In the genomic region with DNA sequence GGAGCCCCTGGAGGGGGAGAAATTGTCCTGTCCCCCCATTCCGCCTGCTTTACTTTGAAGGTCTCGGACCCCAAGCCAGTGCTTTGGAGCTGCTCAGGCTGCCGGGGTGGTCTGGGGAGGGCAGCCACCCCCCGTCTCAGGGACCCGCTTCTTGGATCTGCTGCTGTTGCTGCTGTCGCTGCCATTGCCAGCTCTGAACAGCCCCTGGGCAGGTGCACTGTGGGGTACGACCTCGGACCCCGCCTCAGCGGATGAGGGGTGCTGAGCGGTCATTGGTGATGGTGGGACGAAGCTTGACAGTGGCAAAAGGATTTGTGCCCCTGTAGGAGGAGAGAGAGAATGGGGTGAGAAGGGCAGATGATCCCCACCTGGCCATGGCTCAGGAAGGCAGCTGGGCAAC, we compare ENCODE assay signal across 31 cellular contexts. TPM values are rescaled to one million over a fixed set of nuclear protein-coding genes. Genes with fewer than 3 reads are reported as not detected.
"Had no signal": no experiment of that assay in that cellular context is flagged by ENCODE, and none has a peak within 500 bp of the region (broad histone marks: within the 10 kb centered on the region; RNA-seq: fewer than 3 reads in every experiment).

No MANE protein-coding gene starts in this region.

- ATAC-seq: activated CD8-positive, alpha-beta T cell treated with anti-CD3 and anti-CD28 coated beads for 36 hours; activated T-cell treated with anti-CD3 and anti-CD28 coated beads, Interleukin-2, amount 50 U/mL, for 72 hours; activated T-helper 17 cell treated with anti-CD3 and anti-CD28 coated beads, Interleukin-2, amount 50 U/mL, for 72 hours had no signal

- H3K27ac ChIP-seq: ascending aorta, cardiac muscle cell, Peyer's patch had no signal

- H3K4me3 Mint-ChIP-seq: activated CD4-positive, alpha-beta T cell treated with anti-CD3 and anti-CD28 coated beads, Interleukin-2, amount 10 ng/mL, durations not matched to agents 24 days and 14 days; activated CD8-positive, alpha-beta T cell treated with anti-CD3 and anti-CD28 coated beads for 36 hours; activated naive CD4-positive, alpha-beta T cell treated with anti-CD3 and anti-CD28 coated beads, Interleukin-2, amount 50 U/mL, for 24 hours; activated naive CD8-positive, alpha-beta T cell treated with anti-CD3 and anti-CD28 coated beads, Interleukin-2, amount 10 ng/mL, durations not matched to agents 7 days and 5 days; activated T-cell treated with anti-CD3 and anti-CD28 coated beads, Interleukin-2, amount 50 U/mL, for 72 hours; activated T-helper 17 cell treated with anti-CD3 and anti-CD28 coated beads, Interleukin-2, amount 50 U/mL, for 72 hours had no signal

- H3K4me1 Mint-ChIP-seq: activated CD4-positive, alpha-beta T cell treated with anti-CD3 and anti-CD28 coated beads, Interleukin-2, amount 10 ng/mL, durations not matched to agents 24 days and 14 days; activated naive CD4-positive, alpha-beta T cell treated with anti-CD3 and anti-CD28 coated beads, Interleukin-2, amount 50 U/mL, for 24 hours; activated naive CD8-positive, alpha-beta T cell treated with anti-CD3 and anti-CD28 coated beads, Interleukin-2, amount 10 ng/mL, durations not matched to agents 7 days and 5 days; activated T-helper 17 cell treated with anti-CD3 and anti-CD28 coated beads, Interleukin-2, amount 50 U/mL, for 72 hours had no signal

- H3K4me3 ChIP-seq: ascending aorta, cardiac muscle cell, Peyer's patch had no signal

- DNase-seq: activated CD4-positive, alpha-beta T cell treated with anti-CD3 and anti-CD28 coated beads, Interleukin-2, amount 10 ng/mL, durations not matched to agents 24 days and 14 days; activated CD4-positive, alpha-beta T cell treated with anti-CD3 and anti-CD28 coated beads, Interleukin-2, amount 50 U/mL, for 4 hours; activated CD8-positive, alpha-beta T cell treated with anti-CD3 and anti-CD28 coated beads for 36 hours; activated effector memory CD4-positive, alpha-beta T cell treated with anti-CD3 and anti-CD28 coated beads, Interleukin-2, amount 50 U/mL, for 16 hours; activated naive CD4-positive, alpha-beta T cell treated with Interleukin-2 at 50 U/mL for 16 hours; activated naive CD8-positive, alpha-beta T cell treated with anti-CD3 and anti-CD28 coated beads, Interleukin-2, amount 10 ng/mL, durations not matched to agents 7 days and 5 days; activated T-cell treated with anti-CD3 and anti-CD28 coated beads, Interleukin-2, amount 50 U/mL, for 1 hour; activated T-cell treated with anti-CD3 and anti-CD28 coated beads, Interleukin-2, amount 50 U/mL, for 72 hours; amygdala; NCI-H1092 treated with DMSO at 0.1 percent for 48 hours; NCI-H1417; NCI-H146; NCI-H187; NCI-H2029 treated with DMSO at 0.1 percent for 48 hours; NCI-H2107; NCI-H2171; NCI-H510A; NCI-H526; NCI-H748 treated with DMSO at 0.1 percent for 48 hours; NK-92 treated with Interleukin-12 subunit alpha and Interleukin-12 subunit beta, amount 100 ng/mL, for 24 hours; PC-3; Peyer's patch; RPMI8226; T1000 had no signal

- H3K27me3 ChIP-seq: ascending aorta had no signal

- H3K36me3 ChIP-seq: ascending aorta, cardiac muscle cell had no signal

- H3K9me3 ChIP-seq: ascending aorta had no signal

- H3K36me3 Mint-ChIP-seq: activated naive CD4-positive, alpha-beta T cell treated with anti-CD3 and anti-CD28 coated beads, Interleukin-2, amount 50 U/mL, for 24 hours; activated naive CD8-positive, alpha-beta T cell treated with anti-CD3 and anti-CD28 coated beads, Interleukin-2, amount 10 ng/mL, durations not matched to agents 7 days and 5 days had no signal

- H3K9me3 Mint-ChIP-seq: activated CD4-positive, alpha-beta T cell treated with anti-CD3 and anti-CD28 coated beads, Interleukin-2, amount 10 ng/mL, durations not matched to agents 24 days and 14 days; activated CD8-positive, alpha-beta T cell treated with anti-CD3 and anti-CD28 coated beads for 36 hours; activated naive CD4-positive, alpha-beta T cell treated with anti-CD3 and anti-CD28 coated beads, Interleukin-2, amount 50 U/mL, for 24 hours; activated naive CD8-positive, alpha-beta T cell treated with anti-CD3 and anti-CD28 coated beads, Interleukin-2, amount 10 ng/mL, durations not matched to agents 7 days and 5 days; activated T-cell treated with anti-CD3 and anti-CD28 coated beads, Interleukin-2, amount 50 U/mL, for 72 hours; activated T-helper 17 cell treated with anti-CD3 and anti-CD28 coated beads, Interleukin-2, amount 50 U/mL, for 72 hours had no signal

- H3K27ac Mint-ChIP-seq: activated CD4-positive, alpha-beta T cell treated with anti-CD3 and anti-CD28 coated beads, Interleukin-2, amount 10 ng/mL, durations not matched to agents 24 days and 14 days; activated CD8-positive, alpha-beta T cell treated with anti-CD3 and anti-CD28 coated beads for 36 hours; activated naive CD4-positive, alpha-beta T cell treated with anti-CD3 and anti-CD28 coated beads, Interleukin-2, amount 50 U/mL, for 24 hours; activated naive CD8-positive, alpha-beta T cell treated with anti-CD3 and anti-CD28 coated beads, Interleukin-2, amount 10 ng/mL, durations not matched to agents 7 days and 5 days; activated T-cell treated with anti-CD3 and anti-CD28 coated beads, Interleukin-2, amount 50 U/mL, for 72 hours; activated T-helper 17 cell treated with anti-CD3 and anti-CD28 coated beads, Interleukin-2, amount 50 U/mL, for 72 hours had no signal

RNA-seq across cellular contexts. Expression of a gene that starts 1.1 kb away (rescaled TPM):
- total RNA-seq: activated CD4-positive, alpha-beta T cell treated with anti-CD3 and anti-CD28 coated beads, Interleukin-2, amount 10 ng/mL, durations not matched to agents 24 days and 14 days; activated CD8-positive, alpha-beta T cell treated with anti-CD3 and anti-CD28 coated beads for 36 hours; activated naive CD8-positive, alpha-beta T cell treated with anti-CD3 and anti-CD28 coated beads, Interleukin-2, amount 10 ng/mL, durations not matched to agents 7 days and 5 days; activated T-cell treated with anti-CD3 and anti-CD28 coated beads, Interleukin-2, amount 50 U/mL, for 72 hours; activated T-helper 17 cell treated with anti-CD3 and anti-CD28 coated beads, Interleukin-2, amount 50 U/mL, for 72 hours; ascending aorta; M059J; PC-3; Peyer's patch; T-helper 1 cell treated with Interleukin-12 subunit alpha and Interleukin-12 subunit beta and Interleukin-4 antibody, amounts not matched to agents 30 ng/mL and 1 ng/mL, for 36 hours; T-helper 2 cell treated with Interferon-gamma antibody and Interleukin-4, amounts not matched to agents 100 ng/mL and 5 ng/mL, for 36 hours had no signal

RNA-seq across cellular contexts. Expression of a gene that starts 25.4 kb away (rescaled TPM):
- total RNA-seq: ascending aorta, M059J had no signal
